Comparison of ENCODE assay signal across 8 cellular contexts in the genomic region with DNA sequence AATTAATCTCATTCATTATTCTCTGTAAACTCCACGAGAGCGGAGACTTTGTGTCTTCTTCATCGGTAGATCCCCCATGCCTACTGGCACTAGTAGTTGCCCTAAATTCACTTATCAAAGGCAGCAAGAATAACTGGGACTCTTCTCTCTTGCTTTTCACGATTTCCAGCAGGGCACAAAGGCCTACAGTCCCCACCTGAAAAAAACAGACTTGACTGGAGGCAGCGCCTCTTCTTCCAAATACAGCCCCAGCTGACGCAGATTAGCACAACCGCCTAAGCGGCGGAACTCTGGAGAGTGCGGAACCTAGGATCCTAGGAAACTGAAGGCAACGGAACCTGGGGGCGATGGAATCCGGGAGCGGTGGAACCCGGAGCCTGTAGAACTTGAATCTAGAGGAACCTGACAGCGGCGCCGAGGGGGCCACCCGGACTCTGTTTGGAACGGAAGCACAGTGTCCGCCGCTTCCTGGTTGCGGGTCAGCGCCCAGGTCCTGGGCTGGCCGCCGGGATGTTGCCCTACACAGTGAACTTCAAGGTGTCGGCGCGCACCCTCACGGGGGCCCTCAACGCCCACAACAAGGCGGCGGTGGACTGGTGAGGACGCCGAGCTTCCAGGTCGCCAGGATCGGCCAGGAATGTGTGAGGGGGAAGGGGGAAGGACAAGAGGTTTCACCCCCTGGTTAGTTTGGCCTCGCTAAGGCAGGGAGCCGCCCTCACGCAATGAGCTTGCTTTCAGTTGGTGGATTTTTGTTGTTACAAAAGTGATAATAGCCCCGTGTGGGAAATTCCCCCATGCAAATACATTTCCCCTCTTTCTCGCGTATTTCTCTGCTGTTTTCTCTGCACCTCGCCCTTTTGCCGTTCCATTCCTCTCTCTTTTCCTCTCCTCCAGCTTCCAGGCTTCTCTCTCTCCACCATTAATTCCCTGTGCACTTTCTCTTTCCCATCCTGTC. TPM values are rescaled to one million over a fixed set of nuclear protein-coding genes. Genes with fewer than 3 reads are reported as not detected.
A peak's percentile ranks its signal among the peaks of the same experiment; 100 is the strongest.
DNase-seq lines count a peak whose midpoint lies in the region; ATAC-seq and TF ChIP-seq lines count a peak whose summit lies in the region.

A gene with protein sequence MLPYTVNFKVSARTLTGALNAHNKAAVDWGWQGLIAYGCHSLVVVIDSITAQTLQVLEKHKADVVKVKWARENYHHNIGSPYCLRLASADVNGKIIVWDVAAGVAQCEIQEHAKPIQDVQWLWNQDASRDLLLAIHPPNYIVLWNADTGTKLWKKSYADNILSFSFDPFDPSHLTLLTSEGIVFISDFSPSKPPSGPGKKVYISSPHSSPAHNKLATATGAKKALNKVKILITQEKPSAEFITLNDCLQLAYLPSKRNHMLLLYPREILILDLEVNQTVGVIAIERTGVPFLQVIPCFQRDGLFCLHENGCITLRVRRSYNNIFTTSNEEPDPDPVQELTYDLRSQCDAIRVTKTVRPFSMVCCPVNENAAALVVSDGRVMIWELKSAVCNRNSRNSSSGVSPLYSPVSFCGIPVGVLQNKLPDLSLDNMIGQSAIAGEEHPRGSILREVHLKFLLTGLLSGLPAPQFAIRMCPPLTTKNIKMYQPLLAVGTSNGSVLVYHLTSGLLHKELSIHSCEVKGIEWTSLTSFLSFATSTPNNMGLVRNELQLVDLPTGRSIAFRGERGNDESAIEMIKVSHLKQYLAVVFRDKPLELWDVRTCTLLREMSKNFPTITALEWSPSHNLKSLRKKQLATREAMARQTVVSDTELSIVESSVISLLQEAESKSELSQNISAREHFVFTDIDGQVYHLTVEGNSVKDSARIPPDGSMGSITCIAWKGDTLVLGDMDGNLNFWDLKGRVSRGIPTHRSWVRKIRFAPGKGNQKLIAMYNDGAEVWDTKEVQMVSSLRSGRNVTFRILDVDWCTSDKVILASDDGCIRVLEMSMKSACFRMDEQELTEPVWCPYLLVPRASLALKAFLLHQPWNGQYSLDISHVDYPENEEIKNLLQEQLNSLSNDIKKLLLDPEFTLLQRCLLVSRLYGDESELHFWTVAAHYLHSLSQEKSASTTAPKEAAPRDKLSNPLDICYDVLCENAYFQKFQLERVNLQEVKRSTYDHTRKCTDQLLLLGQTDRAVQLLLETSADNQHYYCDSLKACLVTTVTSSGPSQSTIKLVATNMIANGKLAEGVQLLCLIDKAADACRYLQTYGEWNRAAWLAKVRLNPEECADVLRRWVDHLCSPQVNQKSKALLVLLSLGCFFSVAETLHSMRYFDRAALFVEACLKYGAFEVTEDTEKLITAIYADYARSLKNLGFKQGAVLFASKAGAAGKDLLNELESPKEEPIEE (plus strand): TSS at position 452 of the 955 bp plus-strand sequence. CDS start 59 bp downstream, at position 511.

- H3K4me2 ChIP-seq in hepatocyte, result peak within 1 kb of the TSS; percentile 92

- no peak for TF ChIP-seq CTCF in hepatocyte (IDR thresholded peaks at IDR 0.05; ENCODE audit: poor library complexity)

- H3K9me3 ChIP-seq in hepatocyte (ENCODE audit: low read depth), result no peaks in the 10 kb centered on the region
- H3K9me3 ChIP-seq in aorta (ENCODE audit: control insufficient read depth, low read length), result no peaks in the 10 kb centered on the region

- H3K36me3 ChIP-seq in hepatocyte (replicated peaks; ENCODE audit: insufficient read depth, low read depth) (peaks cover 5% of the 10 kb centered on the region), aorta (ENCODE audit: control insufficient read depth in 1 of 2, insufficient read depth in 2 of 2, low read length in 1 of 2) (no peaks in the 10 kb centered on the region)

- H3K4me1 ChIP-seq in hepatocyte (ENCODE audit: insufficient read depth) (peaks cover 12% of the 10 kb centered on the region), aorta (ENCODE audit: control insufficient read depth in 1 of 2, insufficient read depth in 2 of 2, low read length in 2 of 2) (peaks cover 0 to 2% of the 10 kb centered on the region in 2 donors)

- H2AFZ ChIP-seq in hepatocyte, result peak within 1 kb of the TSS; percentile 99

- WGBS in hepatocyte (ENCODE audit: low lambda C conversion rate, missing lambda C conversion rate), result 6% methylated on average over 45 of the region's 45 CpGs
- 3 to 5% methylated on average over 45 of the region's 45 CpGs for WGBS in aorta, 2 donors

- H3K9me2 ChIP-seq in hepatocyte (replicated peaks; ENCODE audit: insufficient read depth), result no peaks in the 10 kb centered on the region

- ATAC-seq in GM18508 (IDR thresholded peaks at IDR 0.05; ENCODE audit: insufficient read depth, unreplicated experiment) (peak; percentile 77), HG02970 (IDR thresholded peaks at IDR 0.05; ENCODE audit: low FRiP score, unreplicated experiment) (peak; percentile 97), aorta (ENCODE audit: low FRiP score) (peak; percentile 99)

- DNase-seq in NCI-H2029 (lab: John Stamatoyannopoulos, UW) (peak; percentile 74), T-helper 9 cell (peak; percentile 32), astrocyte of the hippocampus (ENCODE audit: low read depth, low spot score) (peak; percentile 96), hepatocyte (ENCODE audit: low spot score) (peak; percentile 94), renal cortical epithelial cell (ENCODE audit: low read depth) (peak; percentile 80), aorta (peak; percentile 93 to 96)

- peaks cover 46% of the 10 kb centered on the region for H3K79me2 ChIP-seq in hepatocyte

- no peaks in the 10 kb centered on the region for H4K20me1 ChIP-seq in hepatocyte (ENCODE audit: insufficient read depth, poor library complexity, severe bottlenecking)

- H3K4me3 ChIP-seq in hepatocyte (peak within 1 kb of the TSS; percentile 91), aorta (ENCODE audit: low read length in 2 of 2) (peak within 1 kb of the TSS; percentile 58 to 91)

- H3K27ac ChIP-seq in hepatocyte (peak within 1 kb of the TSS; percentile 89), aorta (ENCODE audit: low read depth in 1 of 2, low read length in 2 of 2) (peak within 1 kb of the TSS in 1 of 2 donors; percentile 38)

- intact Hi-C loops in aorta (cut with DNase I), result no loop called here

- H3K27me3 ChIP-seq in hepatocyte, result no peaks in the 10 kb centered on the region
- no peaks in the 10 kb centered on the region for H3K27me3 ChIP-seq in aorta (ENCODE audit: control insufficient read depth in 1 of 2, insufficient read depth in 2 of 2, low read length in 1 of 2)

RNA-seq across cellular contexts. Expression of the gene that starts here (rescaled TPM):
- total RNA-seq in hepatocyte, result 62.6 and 66.6 TPM in 2 replicates
- polyA plus RNA-seq in hepatocyte, result 25.9 and 26.4 TPM in 2 replicates
- 98.6 and 126 TPM in 2 replicates for total RNA-seq in renal cortical epithelial cell
- 10 to 100 TPM; 51.0 to 72.4 TPM for total RNA-seq in aorta
- polyA plus RNA-seq in aorta, result 10 to 100 TPM; 15.4 to 29.9 TPM

Comparison
In these comparisons a context has a peak if more than half of its experiments do, and no peak if none do; other contexts are left out.
1. DNase-seq: peak in every context shown above with its lines; median percentile 96 in astrocyte of the hippocampus; 94 in aorta; 94 in hepatocyte; 80 in renal cortical epithelial cell; 74 in NCI-H2029; 32 in T-helper 9 cell.